1 cellular context compared by ENCODE assay signal in genomic region chr16:31085873-31086628, GRCh38.
TF ChIP-seq lines count a peak whose summit lies in the region.

No MANE protein-coding gene starts in this region.

TF ChIP-seq in HEK293, 187 proteins besides CTCF, POLR2A, EP300 and RAD21 (continued from another document):
- no peak for TF ChIP-seq ZNF518A (tag by site-specific recombination; conservative IDR thresholded peaks at IDR 0.05; ENCODE audit: low read depth)
- no peak for TF ChIP-seq ZBTB7A (tag by site-specific recombination; IDR thresholded peaks at IDR 0.05; ENCODE audit: low read depth)
- peak; percentile 26; the same call in 1 of the 2 replicates for TF ChIP-seq GLIS2 (tag by site-specific recombination; IDR thresholded peaks at IDR 0.05)
- TF ChIP-seq MEIS1 (CRISPR knock-in tag; IDR thresholded peaks at IDR 0.05; ENCODE audit: borderline replicate concordance), result no peak
- TF ChIP-seq GFI1B (tag by site-specific recombination; IDR thresholded peaks at IDR 0.05), result no peak
- no peak for TF ChIP-seq ZSCAN4 (tag by site-specific recombination; IDR thresholded peaks at IDR 0.05)
- 0 out of 2 replicates have a peak, but pooled peaks have one; percentile 2 for TF ChIP-seq SP2 (tag by site-specific recombination; IDR thresholded peaks at IDR 0.05)
- TF ChIP-seq ZNF121 (tag by site-specific recombination; IDR thresholded peaks at IDR 0.05), result no peak
- TF ChIP-seq SP7 (tag by site-specific recombination; IDR thresholded peaks at IDR 0.05), result no peak
- TF ChIP-seq TCF7L2 (IDR thresholded peaks at IDR 0.05; ENCODE audit: borderline replicate concordance, low read depth, low read length), result no peak
- TF ChIP-seq ZBTB20 (tag by site-specific recombination; IDR thresholded peaks at IDR 0.05), result peak; percentile 49; the same call in 1 of the 2 replicates
- TF ChIP-seq PRDM1 (tag by site-specific recombination; IDR thresholded peaks at IDR 0.05), result no peak
- TF ChIP-seq ZNF837 (tag by site-specific recombination; IDR thresholded peaks at IDR 0.05), result no peak
- TF ChIP-seq ZSCAN18 (tag by site-specific recombination; IDR thresholded peaks at IDR 0.05), result no peak
- no peak for TF ChIP-seq ZSCAN5A (tag by site-specific recombination; IDR thresholded peaks at IDR 0.05)
- TF ChIP-seq MYNN (tag by site-specific recombination; IDR thresholded peaks at IDR 0.05; ENCODE audit: borderline replicate concordance), result no peak
- no peak for TF ChIP-seq ZNF791 (tag by site-specific recombination; IDR thresholded peaks at IDR 0.05)
- no peak for TF ChIP-seq ZBTB10 (tag by site-specific recombination; IDR thresholded peaks at IDR 0.05)
- no peak for TF ChIP-seq ZNF169 (tag by site-specific recombination; IDR thresholded peaks at IDR 0.05)
- TF ChIP-seq ZNF133 (tag by site-specific recombination; IDR thresholded peaks at IDR 0.05), result no peak
- no peak for TF ChIP-seq ZNF530 (tag by site-specific recombination; IDR thresholded peaks at IDR 0.05; ENCODE audit: low read depth)
- no peak for TF ChIP-seq ZNF501 (tag by site-specific recombination; IDR thresholded peaks at IDR 0.05)
- no peak for TF ChIP-seq ZFP37 (tag by site-specific recombination; IDR thresholded peaks at IDR 0.05)
- TF ChIP-seq ZNF132 (tag by site-specific recombination; IDR thresholded peaks at IDR 0.05; ENCODE audit: borderline replicate concordance), result no peak
- TF ChIP-seq ZNF707 (tag by site-specific recombination; IDR thresholded peaks at IDR 0.05), result no peak
- TF ChIP-seq ZNF2 (tag by site-specific recombination; IDR thresholded peaks at IDR 0.05), result no peak
- TF ChIP-seq ZFP3 (tag by site-specific recombination; IDR thresholded peaks at IDR 0.05; ENCODE audit: low read depth), result no peak
- no peak for TF ChIP-seq ZNF596 (tag by site-specific recombination; IDR thresholded peaks at IDR 0.05)
- TF ChIP-seq ZBTB17 (tag by site-specific recombination; IDR thresholded peaks at IDR 0.05), result 0 out of 2 replicates have a peak, but pooled peaks have one; percentile 13
- no peak for TF ChIP-seq ZNF26 (tag by site-specific recombination; IDR thresholded peaks at IDR 0.05)
- no peak for TF ChIP-seq ZNF521 (tag by site-specific recombination; IDR thresholded peaks at IDR 0.05)
- peak; percentile 68; the same call in 1 of the 2 replicates for TF ChIP-seq ZBTB6 (tag by site-specific recombination; IDR thresholded peaks at IDR 0.05)
- TF ChIP-seq ZNF658 (tag by site-specific recombination; IDR thresholded peaks at IDR 0.05), result no peak
- TF ChIP-seq ZNF394 (tag by site-specific recombination; IDR thresholded peaks at IDR 0.05; ENCODE audit: borderline replicate concordance), result no peak
- TF ChIP-seq ZNF280C (tag by site-specific recombination; IDR thresholded peaks at IDR 0.05), result no peak
- no peak for TF ChIP-seq GLI4 (tag by site-specific recombination; IDR thresholded peaks at IDR 0.05)
- no peak for TF ChIP-seq ZNF433 (tag by site-specific recombination; IDR thresholded peaks at IDR 0.05; ENCODE audit: low read depth)
TF ChIP-seq in HEK293: peak in this region for 5.
